ENCODE assay signal across 31 cellular contexts in the genomic region with DNA sequence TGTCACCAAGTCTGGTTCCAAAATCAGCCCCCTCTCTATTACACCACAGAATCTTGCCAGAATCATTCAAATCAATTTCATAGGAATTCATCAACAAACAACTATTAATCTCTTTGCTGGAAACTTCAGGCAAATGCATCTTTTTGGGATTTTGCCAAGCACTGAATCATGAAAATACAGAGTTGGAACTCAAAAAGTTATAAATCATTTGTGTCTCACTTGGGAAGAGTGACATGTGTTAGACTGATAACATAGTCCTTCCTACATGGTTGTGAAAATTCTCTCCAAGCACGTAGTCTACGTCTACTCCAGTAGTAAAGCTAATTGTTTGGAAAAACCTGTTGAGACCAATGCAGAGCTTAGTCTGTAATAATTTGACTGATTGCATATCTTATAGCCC. TPM values are rescaled to one million over a fixed set of nuclear protein-coding genes. Genes with fewer than 3 reads are reported as not detected.
"Had no signal": no experiment of that assay in that cellular context is flagged by ENCODE, and none has a peak within 500 bp of the region (broad histone marks: within the 10 kb centered on the region; RNA-seq: fewer than 3 reads in every experiment).

No MANE protein-coding gene starts in this region.

- H3K27me3 ChIP-seq: ascending aorta, breast epithelium, cardiac muscle cell, colonic mucosa had no signal

- H3K4me1 ChIP-seq: ascending aorta, breast epithelium, colonic mucosa had no signal

- H3K9me3 Mint-ChIP-seq: activated B cell treated with CpG ODN at 0.5 μM for 24 hours; activated CD8-positive, alpha-beta T cell treated with anti-CD3 and anti-CD28 coated beads for 36 hours; activated T-cell treated with anti-CD3 and anti-CD28 coated beads, Interleukin-2, amount 50 U/mL, for 4 hours; activated T-helper 17 cell treated with anti-CD3 and anti-CD28 coated beads, Interleukin-2, amount 50 U/mL, for 72 hours; brain; T-helper 2 cell treated with Interferon-gamma antibody and Interleukin-4, amounts not matched to agents 5 μg/mL and 100 μg/mL, for 36 hours had no signal

- H3K27ac Mint-ChIP-seq: activated B cell treated with CpG ODN at 0.5 μM for 24 hours; activated CD8-positive, alpha-beta T cell treated with anti-CD3 and anti-CD28 coated beads for 36 hours; activated naive CD8-positive, alpha-beta T cell; activated T-helper 17 cell treated with anti-CD3 and anti-CD28 coated beads, Interleukin-2, amount 50 U/mL, for 72 hours; brain; T-helper 17 cell; T-helper 2 cell treated with Interferon-gamma antibody and Interleukin-4, amounts not matched to agents 5 μg/mL and 100 μg/mL, for 36 hours had no signal

- ATAC-seq: activated CD4-positive, CD25-positive, alpha-beta regulatory T cell treated with anti-CD3 and anti-CD28 coated beads, Interleukin-2, amount 50 U/mL, for 24 hours; activated CD8-positive, alpha-beta T cell treated with anti-CD3 and anti-CD28 coated beads for 36 hours; activated T-cell treated with anti-CD3 and anti-CD28 coated beads, Interleukin-2, amount 50 U/mL, for 4 hours; activated T-helper 17 cell treated with anti-CD3 and anti-CD28 coated beads, Interleukin-2, amount 50 U/mL, for 72 hours; esophagus mucosa; T-helper 17 cell had no signal

- H3K4me3 Mint-ChIP-seq: activated B cell treated with CpG ODN at 0.5 μM for 24 hours; activated CD8-positive, alpha-beta T cell treated with anti-CD3 and anti-CD28 coated beads for 36 hours; activated naive CD8-positive, alpha-beta T cell; activated T-cell treated with anti-CD3 and anti-CD28 coated beads, Interleukin-2, amount 50 U/mL, for 4 hours; activated T-helper 17 cell treated with anti-CD3 and anti-CD28 coated beads, Interleukin-2, amount 50 U/mL, for 72 hours; brain; T-helper 17 cell; T-helper 2 cell treated with Interferon-gamma antibody and Interleukin-4, amounts not matched to agents 5 μg/mL and 100 μg/mL, for 36 hours had no signal

- H3K4me1 Mint-ChIP-seq: activated T-helper 17 cell treated with anti-CD3 and anti-CD28 coated beads, Interleukin-2, amount 50 U/mL, for 72 hours; brain; T-helper 17 cell had no signal

- H3K27ac ChIP-seq: ascending aorta, breast epithelium, cardiac muscle cell, colonic mucosa, WERI-Rb-1 had no signal

- H3K36me3 Mint-ChIP-seq: activated naive CD8-positive, alpha-beta T cell; brain had no signal

- FAIRE-seq: endometrium had no signal

- H3K36me3 ChIP-seq: ascending aorta, breast epithelium, cardiac muscle cell, colonic mucosa, WERI-Rb-1 had no signal

- H3K27me3 Mint-ChIP-seq: activated B cell treated with CpG ODN at 0.5 μM for 24 hours; activated CD8-positive, alpha-beta T cell treated with anti-CD3 and anti-CD28 coated beads for 36 hours; activated naive CD8-positive, alpha-beta T cell; brain had no signal

- H3K4me3 ChIP-seq: ascending aorta, breast epithelium, cardiac muscle cell, colonic mucosa had no signal

- DNase-seq: activated B cell treated with CpG ODN at 0.5 μM for 24 hours; activated CD4-positive, alpha-beta T cell treated with anti-CD3 and anti-CD28 coated beads for 48 hours; activated CD4-positive, alpha-beta T cell treated with anti-CD3 and anti-CD28 coated beads, Interleukin-2, amount 50 U/mL, for 1 hour; activated CD4-positive, alpha-beta T cell treated with anti-CD3 and anti-CD28 coated beads, Interleukin-2, amount 50 U/mL, for 48 hours; activated CD8-positive, alpha-beta memory T cell treated with anti-CD3 and anti-CD28 coated beads for 24 hours; activated CD8-positive, alpha-beta T cell treated with anti-CD3 and anti-CD28 coated beads for 36 hours; activated effector memory CD4-positive, alpha-beta T cell treated with Interleukin-2 at 50 U/mL for 16 hours; activated gamma-delta T cell treated with Interleukin-2 at 50 U/mL for 16 hours; activated naive CD4-positive, alpha-beta T cell treated with anti-CD3 and anti-CD28 coated beads, Interleukin-2, amount 50 U/mL, for 16 hours; activated naive CD4-positive, alpha-beta T cell treated with Interleukin-2 at 50 U/mL for 16 hours; activated T-cell treated with anti-CD3 and anti-CD28 coated beads, Interleukin-2, amount 50 U/mL, for 4 hours; central memory CD4-positive, alpha-beta T cell; cerebellar nuclear complex; colonic mucosa; effector CD8-positive, alpha-beta T cell; foreskin melanocyte; head of caudate nucleus; hippocampal formation; T-helper 17 cell; T1000; WERI-Rb-1 had no signal

- H3K9me3 ChIP-seq: ascending aorta, breast epithelium, colonic mucosa had no signal

RNA-seq across cellular contexts. Expression of gene CXCL8, which starts 19.0 kb away (rescaled TPM):
- total RNA-seq: ascending aorta, cardiac muscle cell had no signal
- polyA plus RNA-seq: cardiac muscle cell had no signal
